Comparison of ENCODE assay signal across 1 cellular context in genomic region chr15:59524331-59524731, GRCh38.
TF ChIP-seq lines count a peak whose summit lies in the region.

No MANE protein-coding gene starts in this region.

TF ChIP-seq in SK-N-SH, 30 proteins besides CTCF, POLR2A, EP300 and RAD21 (continued from another document):
- TF ChIP-seq GATA2 (CRISPR knock-in tag; IDR thresholded peaks at IDR 0.05) (no peak), SIN3A (IDR thresholded peaks at IDR 0.05; ENCODE audit: borderline replicate concordance, low read depth, low read length) (no peak), JUND (IDR thresholded peaks at IDR 0.05) (no peak), ZBTB33 (IDR thresholded peaks at IDR 0.05; ENCODE audit: borderline replicate concordance, low read depth) (no peak), FOSL2 (IDR thresholded peaks at IDR 0.05; ENCODE audit: borderline replicate concordance, low read depth) (no peak), TEAD4 (IDR thresholded peaks at IDR 0.05; ENCODE audit: borderline replicate concordance, insufficient read depth) (no peak), YY1 (IDR thresholded peaks at IDR 0.05; ENCODE audit: low read depth) (no peak), EZH2phosphoT487 (IDR thresholded peaks at IDR 0.05; ENCODE audit: borderline replicate concordance, low read depth) (no peak), USF2 (IDR thresholded peaks at IDR 0.05; ENCODE audit: borderline replicate concordance, low read depth, low read length) (no peak), RFX5 (IDR thresholded peaks at IDR 0.05; ENCODE audit: low read length) (no peak), SMC3 (IDR thresholded peaks at IDR 0.05; ENCODE audit: low read depth, low read length) (no peak)
